ENCODE assay signal across 9 cellular contexts in the genomic region with DNA sequence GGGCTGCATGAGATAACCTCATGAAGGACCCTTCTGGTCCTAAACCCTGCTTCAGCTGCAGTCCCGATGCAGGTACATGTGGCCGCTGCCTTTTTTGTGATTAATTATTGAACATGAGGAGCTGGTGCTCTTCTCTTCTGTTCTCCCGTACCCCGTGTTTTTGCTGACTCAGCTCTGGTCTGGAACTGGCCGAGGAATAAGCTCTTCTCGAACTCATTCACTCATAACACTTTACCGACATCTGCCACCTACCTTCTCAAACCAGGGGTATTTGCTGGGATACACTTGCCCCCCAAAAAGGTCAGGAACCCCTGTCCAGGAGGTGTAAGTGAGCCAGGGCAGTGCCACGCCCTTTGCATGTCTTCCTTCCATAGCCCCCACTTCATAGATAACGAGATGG. TPM values are rescaled to one million over a fixed set of nuclear protein-coding genes. Genes with fewer than 3 reads are reported as not detected.
"Had no signal": no experiment of that assay in that cellular context is flagged by ENCODE, and none has a peak within 500 bp of the region (broad histone marks: within the 10 kb centered on the region; RNA-seq: fewer than 3 reads in every experiment).

No MANE protein-coding gene starts in this region.

- H3K4me3 ChIP-seq: GM23248 had no signal

- H3K9me3 Mint-ChIP-seq: H9, IgD-negative memory B cell had no signal

- DNase-seq: GM23248, GOT3, H9, HCEC 1CT, KG1 had no signal

- H3K27ac ChIP-seq: GM23248, HL-60 had no signal

- H3K27ac Mint-ChIP-seq: H9, IgD-negative memory B cell had no signal

- H3K27me3 Mint-ChIP-seq: IgD-negative memory B cell had no signal

- H3K4me3 Mint-ChIP-seq: H9 had no signal

- H2AFZ ChIP-seq: GM23248 had no signal

- H3K9ac ChIP-seq: GM23248 had no signal

- FAIRE-seq: H54 had no signal

- H3K36me3 Mint-ChIP-seq: IgD-negative memory B cell had no signal

RNA-seq across cellular contexts. Expression of gene KCNQ4, which starts 31.8 kb away (rescaled TPM):
- total RNA-seq: GM23248 had no signal
- polyA plus RNA-seq: GM23248, IgD-negative memory B cell had no signal

RNA-seq across cellular contexts. Expression of gene CITED4, which starts 46.7 kb away (rescaled TPM):
- total RNA-seq: GM23248, HT1080 had no signal
- polyA plus RNA-seq: GM23248 had no signal
